In genomic region chr20:24640686-24641085, GRCh38 we compare ENCODE assay signal across 30 cellular contexts.
"Had no signal": no experiment of that assay in that cellular context is flagged by ENCODE, and none has a peak within 500 bp of the region (broad histone marks: within the 10 kb centered on the region; RNA-seq: fewer than 3 reads in every experiment).

No MANE protein-coding gene starts in this region.

- H3K9me3 ChIP-seq: adrenal gland, body of pancreas, esophagus squamous epithelium had no signal

- H3K27me3 ChIP-seq: adrenal gland, body of pancreas, esophagus squamous epithelium, heart right ventricle had no signal

- H3K36me3 ChIP-seq: adrenal gland, esophagus squamous epithelium, gastroesophageal sphincter, heart right ventricle, WERI-Rb-1 had no signal

- H3K4me3 ChIP-seq: adrenal gland, body of pancreas, esophagus squamous epithelium, gastroesophageal sphincter, heart right ventricle had no signal

- H3K4me1 Mint-ChIP-seq: activated B cell treated with CpG ODN at 0.5 μM for 24 hours; activated CD4-positive, alpha-beta T cell treated with anti-CD3 and anti-CD28 coated beads for 36 hours; activated CD4-positive, alpha-beta T cell treated with anti-CD3 and anti-CD28 coated beads, Interleukin-2, amount 10 ng/mL, durations not matched to agents 24 days and 14 days; activated naive CD4-positive, alpha-beta T cell treated with anti-CD3 and anti-CD28 coated beads, Interleukin-2, amount 50 U/mL, for 24 hours; activated naive CD8-positive, alpha-beta T cell treated with anti-CD3 and anti-CD28 coated beads for 36 hours; activated naive CD8-positive, alpha-beta T cell treated with anti-CD3 and anti-CD28 coated beads, Interleukin-2, amount 50 U/mL, for 24 hours had no signal

- H3K9me3 Mint-ChIP-seq: activated B cell treated with CpG ODN at 0.5 μM for 24 hours; activated CD4-positive, alpha-beta memory T cell treated with anti-CD3 and anti-CD28 coated beads for 36 hours; activated CD4-positive, alpha-beta T cell treated with anti-CD3 and anti-CD28 coated beads, Interleukin-2, amount 10 ng/mL, durations not matched to agents 24 days and 14 days; activated naive CD4-positive, alpha-beta T cell treated with anti-CD3 and anti-CD28 coated beads for 36 hours; activated naive CD4-positive, alpha-beta T cell treated with anti-CD3 and anti-CD28 coated beads, Interleukin-2, amount 50 U/mL, for 24 hours; activated naive CD8-positive, alpha-beta T cell treated with anti-CD3 and anti-CD28 coated beads for 36 hours; activated naive CD8-positive, alpha-beta T cell treated with anti-CD3 and anti-CD28 coated beads, Interleukin-2, amount 50 U/mL, for 24 hours; activated T-helper 1 cell treated with anti-CD3 and anti-CD28 coated beads, Interleukin-12 subunit alpha, Interleukin-12 subunit beta, Interleukin-2, Interleukin-4 antibody, amounts not matched to agents 30 ng/mL and 10 ng/mL and 1 ng/mL, durations not matched to agents 14 hours and 24 hours and 36 hours; activated T-helper 2 cell treated with anti-CD3 and anti-CD28 coated beads, Interferon-gamma antibody, Interleukin-2, Interleukin-4, amounts not matched to agents 10 μg/mL and 5 μg/mL and 100 μg/mL, durations not matched to agents 14 hours and 24 hours and 36 hours; T-helper 2 cell treated with Interferon-gamma antibody and Interleukin-4, amounts not matched to agents 5 μg/mL and 100 μg/mL, for 36 hours had no signal

- ATAC-seq: activated CD4-positive, alpha-beta T cell treated with anti-CD3 and anti-CD28 coated beads for 36 hours; activated naive CD8-positive, alpha-beta T cell treated with anti-CD3 and anti-CD28 coated beads, Interleukin-2, amount 50 U/mL, for 24 hours; body of pancreas; gastroesophageal sphincter; heart right ventricle; T-helper 17 cell had no signal

- H3K27me3 Mint-ChIP-seq: activated B cell treated with CpG ODN at 0.5 μM for 24 hours; activated CD4-positive, alpha-beta T cell treated with anti-CD3 and anti-CD28 coated beads, Interleukin-2, amount 10 ng/mL, durations not matched to agents 24 days and 14 days; activated naive CD8-positive, alpha-beta T cell treated with anti-CD3 and anti-CD28 coated beads for 36 hours had no signal

- H3K4me1 ChIP-seq: adrenal gland, body of pancreas, esophagus squamous epithelium, gastroesophageal sphincter, heart right ventricle had no signal

- H3K4me3 Mint-ChIP-seq: activated B cell treated with CpG ODN at 0.5 μM for 24 hours; activated CD4-positive, alpha-beta memory T cell treated with anti-CD3 and anti-CD28 coated beads for 36 hours; activated CD4-positive, alpha-beta T cell treated with anti-CD3 and anti-CD28 coated beads for 36 hours; activated CD4-positive, alpha-beta T cell treated with anti-CD3 and anti-CD28 coated beads, Interleukin-2, amount 10 ng/mL, durations not matched to agents 24 days and 14 days; activated naive CD4-positive, alpha-beta T cell treated with anti-CD3 and anti-CD28 coated beads for 36 hours; activated naive CD4-positive, alpha-beta T cell treated with anti-CD3 and anti-CD28 coated beads, Interleukin-2, amount 50 U/mL, for 24 hours; activated naive CD8-positive, alpha-beta T cell treated with anti-CD3 and anti-CD28 coated beads for 36 hours; activated naive CD8-positive, alpha-beta T cell treated with anti-CD3 and anti-CD28 coated beads, Interleukin-2, amount 50 U/mL, for 24 hours; activated T-helper 1 cell treated with anti-CD3 and anti-CD28 coated beads, Interleukin-12 subunit alpha, Interleukin-12 subunit beta, Interleukin-2, Interleukin-4 antibody, amounts not matched to agents 30 ng/mL and 10 ng/mL and 1 ng/mL, durations not matched to agents 14 hours and 24 hours and 36 hours; T-helper 17 cell; T-helper 2 cell treated with Interferon-gamma antibody and Interleukin-4, amounts not matched to agents 5 μg/mL and 100 μg/mL, for 36 hours had no signal

- H3K27ac ChIP-seq: adrenal gland, body of pancreas, epithelial cell of prostate, esophagus squamous epithelium, gastroesophageal sphincter, heart right ventricle, WERI-Rb-1 had no signal

- DNase-seq: activated B cell treated with CpG ODN at 0.5 μM for 24 hours; activated CD4-positive, alpha-beta memory T cell treated with anti-CD3 and anti-CD28 coated beads for 36 hours; activated CD4-positive, alpha-beta T cell treated with anti-CD3 and anti-CD28 coated beads for 36 hours; activated CD4-positive, alpha-beta T cell treated with anti-CD3 and anti-CD28 coated beads, Interleukin-2, amount 10 ng/mL, durations not matched to agents 24 days and 14 days; activated CD4-positive, CD25-positive, alpha-beta regulatory T cell treated with anti-CD3 and anti-CD28 coated beads, Interleukin-2, amount 50 U/mL, for 72 hours; activated effector memory CD4-positive, alpha-beta T cell treated with anti-CD3 and anti-CD28 coated beads, Interleukin-2, amount 50 U/mL, for 16 hours; activated naive CD4-positive, alpha-beta T cell treated with anti-CD3 and anti-CD28 coated beads for 36 hours; activated naive CD8-positive, alpha-beta T cell treated with anti-CD3 and anti-CD28 coated beads for 36 hours; activated naive CD8-positive, alpha-beta T cell treated with anti-CD3 and anti-CD28 coated beads, Interleukin-2, amount 50 U/mL, for 24 hours; activated T-cell treated with anti-CD3 and anti-CD28 coated beads, Interleukin-2, amount 50 U/mL, for 1 hour; activated T-cell treated with anti-CD3 and anti-CD28 coated beads, Interleukin-2, amount 50 U/mL, for 48 hours; adrenal gland; amygdala; aorta; body of pancreas; caudate nucleus; effector CD8-positive, alpha-beta T cell; esophagus squamous epithelium; foreskin melanocyte; heart right ventricle; T-helper 1 cell; T-helper 17 cell; T1000; WERI-Rb-1 had no signal

- H3K27ac Mint-ChIP-seq: activated B cell treated with CpG ODN at 0.5 μM for 24 hours; activated CD4-positive, alpha-beta memory T cell treated with anti-CD3 and anti-CD28 coated beads for 36 hours; activated CD4-positive, alpha-beta T cell treated with anti-CD3 and anti-CD28 coated beads for 36 hours; activated CD4-positive, alpha-beta T cell treated with anti-CD3 and anti-CD28 coated beads, Interleukin-2, amount 10 ng/mL, durations not matched to agents 24 days and 14 days; activated naive CD4-positive, alpha-beta T cell treated with anti-CD3 and anti-CD28 coated beads for 36 hours; activated naive CD4-positive, alpha-beta T cell treated with anti-CD3 and anti-CD28 coated beads, Interleukin-2, amount 50 U/mL, for 24 hours; activated naive CD8-positive, alpha-beta T cell treated with anti-CD3 and anti-CD28 coated beads for 36 hours; activated naive CD8-positive, alpha-beta T cell treated with anti-CD3 and anti-CD28 coated beads, Interleukin-2, amount 50 U/mL, for 24 hours; activated T-helper 1 cell treated with anti-CD3 and anti-CD28 coated beads, Interleukin-12 subunit alpha, Interleukin-12 subunit beta, Interleukin-2, Interleukin-4 antibody, amounts not matched to agents 30 ng/mL and 10 ng/mL and 1 ng/mL, durations not matched to agents 14 hours and 24 hours and 36 hours; activated T-helper 2 cell treated with anti-CD3 and anti-CD28 coated beads, Interferon-gamma antibody, Interleukin-2, Interleukin-4, amounts not matched to agents 10 μg/mL and 5 μg/mL and 100 μg/mL, durations not matched to agents 14 hours and 24 hours and 36 hours; T-helper 17 cell; T-helper 2 cell treated with Interferon-gamma antibody and Interleukin-4, amounts not matched to agents 5 μg/mL and 100 μg/mL, for 36 hours had no signal

- H3K36me3 Mint-ChIP-seq: activated CD4-positive, alpha-beta memory T cell treated with anti-CD3 and anti-CD28 coated beads for 36 hours; activated naive CD4-positive, alpha-beta T cell treated with anti-CD3 and anti-CD28 coated beads, Interleukin-2, amount 50 U/mL, for 24 hours; activated naive CD8-positive, alpha-beta T cell treated with anti-CD3 and anti-CD28 coated beads for 36 hours had no signal
